In the genomic region with DNA sequence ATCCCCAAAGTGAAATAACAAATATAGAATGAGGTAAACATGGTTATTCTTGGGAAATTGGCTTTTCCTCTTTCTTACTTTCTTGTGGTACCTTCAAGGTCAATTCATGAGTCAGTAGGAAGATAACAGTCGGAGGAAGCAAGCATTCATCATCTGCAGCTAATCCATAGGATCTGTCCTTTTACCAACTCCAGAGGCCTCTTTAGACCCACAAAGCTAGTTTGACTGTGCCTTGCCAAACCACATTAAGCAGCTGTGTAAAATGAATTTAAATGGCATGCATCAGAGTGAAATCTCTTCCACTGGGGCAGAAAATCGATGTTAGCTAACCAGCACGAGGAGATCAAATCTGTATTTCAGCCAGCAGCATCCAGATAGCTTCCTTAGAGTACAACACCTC, we compare ENCODE assay signal across 18 cellular contexts.
DNase-seq lines count a peak whose midpoint lies in the region; ATAC-seq and TF ChIP-seq lines count a peak whose summit lies in the region.
"Had no signal": no experiment of that assay in that cellular context is flagged by ENCODE, and none has a peak within 500 bp of the region (broad histone marks: within the 10 kb centered on the region; RNA-seq: fewer than 3 reads in every experiment).

No MANE protein-coding gene starts in this region.

- H3K27me3 Mint-ChIP-seq in CD8-positive, alpha-beta T cell (ENCODE audit: low read depth): no peaks in the 10 kb centered on the region
- H3K27me3 Mint-ChIP-seq in nephron (ENCODE audit: low read depth): peaks cover 1% of the 10 kb centered on the region
- H3K27me3 Mint-ChIP-seq: activated CD4-positive, alpha-beta T cell treated with anti-CD3 and anti-CD28 coated beads for 36 hours; stimulated activated memory B cell treated with anti-CD40 and anti-IgM and Interleukin-4, amounts not matched to agents 10 μg/mL and 1 μg/mL and 100 μg/mL, for 72 hours had no signal

- H3K4me3 ChIP-seq in CD8-positive, alpha-beta T cell (ENCODE audit: low read depth, low read length): no peak overlapping the region
- no peak overlapping the region for H3K4me3 ChIP-seq in PC-3 (ENCODE audit: low read length)
- no peak overlapping the region for H3K4me3 ChIP-seq in brain microvascular endothelial cell (ENCODE audit: low read depth, low read length)
- H3K4me3 ChIP-seq in HAP-1: no peak overlapping the region
- no peak overlapping the region for H3K4me3 ChIP-seq in Peyer's patch
- H3K4me3 ChIP-seq: psoas muscle had no signal

- in situ Hi-C loops in brain microvascular endothelial cell (cut with HindIII; ENCODE audit: low pct_ligation_motif_present, low sequenced_read_pairs): no loop called here
- in situ Hi-C loops in HAP-1 (cut with MboI; ENCODE audit: low sequenced_read_pairs): no loop called here

- CTCF ChIA-PET in CD8-positive, alpha-beta T cell (lab: Charles Lee): interaction anchor here (1.2 kb wide), 2 partner anchors 14 to 118 kb away, joined by 3 to 4 read pairs; no protein-coding TSS in a partner anchor
- CTCF ChIA-PET in PC-3 (lab: Charles Lee): no interaction called here

- no peak for DNase-seq in CD8-positive, alpha-beta T cell
- DNase-seq in PC-3 (peak; percentile 22), brain microvascular endothelial cell (peak; percentile 87), HAP-1 (ENCODE audit: low spot score in 2 of 2) (no peak), activated gamma-delta T cell (lab: John Stamatoyannopoulos, UW) (no peak), NCI-H2107 treated with DMSO at 0.1 percent for 48 hours (lab: John Stamatoyannopoulos, UW; ENCODE audit: unreplicated experiment) (no peak), Peyer's patch (no peak)
- DNase-seq: activated CD4-positive, alpha-beta T cell treated with anti-CD3 and anti-CD28 coated beads for 36 hours; C1 segment of cervical spinal cord; midbrain; NCI-H2081; psoas muscle; stimulated activated CD4-positive, alpha-beta T cell treated with anti-CD3 and anti-CD28 coated beads, Interleukin-4, amount 100 ng/mL, for 1 hour; SW 1271 had no signal

- intact Hi-C loops in CD8-positive, alpha-beta T cell (cut with DNase I, micrococcal nuclease): no loop called here
- intact Hi-C loops in PC-3 (cut with micrococcal nuclease): no loop called here

- H3K36me3 Mint-ChIP-seq in CD8-positive, alpha-beta T cell: peaks cover 69% of the 10 kb centered on the region
- H3K36me3 Mint-ChIP-seq in nephron (ENCODE audit: low read depth): peaks cover 59% of the 10 kb centered on the region

- no peaks in the 10 kb centered on the region for H3K79me2 ChIP-seq in PC-3 (ENCODE audit: low read length)

- peaks cover 16% of the 10 kb centered on the region for H3K36me3 ChIP-seq in CD8-positive, alpha-beta T cell (ENCODE audit: insufficient read depth, low read length)
- peaks cover 3% of the 10 kb centered on the region; the same call in 1 of the 2 replicates for H3K36me3 ChIP-seq in PC-3 (ENCODE audit: low read depth, low read length)
- no peaks in the 10 kb centered on the region for H3K36me3 ChIP-seq in brain microvascular endothelial cell (replicated peaks)
- H3K36me3 ChIP-seq in HAP-1 (replicated peaks): no peaks in the 10 kb centered on the region
- peaks cover 0 to 28% (median 0%) of the 10 kb centered on the region in 3 donors for H3K36me3 ChIP-seq in Peyer's patch

- no peak overlapping the region for H3K9ac ChIP-seq in PC-3 (ENCODE audit: low read length)

- no peak for TF ChIP-seq CTCF in CD8-positive, alpha-beta T cell (IDR thresholded peaks at IDR 0.05)
- no peak for TF ChIP-seq CTCF in PC-3 (conservative IDR thresholded peaks at IDR 0.05; ENCODE audit: low read depth, low read length)
- TF ChIP-seq CTCF in brain microvascular endothelial cell (IDR thresholded peaks at IDR 0.05; ENCODE audit: low read depth, low read length, missing control alignments): no peak
- TF ChIP-seq CTCF in nephron (IDR thresholded peaks at IDR 0.05; ENCODE audit: unreplicated experiment in 3 of 3): no peak
- TF ChIP-seq CTCF in Peyer's patch (IDR thresholded peaks at IDR 0.05): no peak

- no peaks in the 10 kb centered on the region for H4K20me1 ChIP-seq in PC-3 (ENCODE audit: low read length)

- no TSS peak for BruUV-seq in PC-3 (replicated peaks; lab: Mats Ljungman, UMichigan)

- H3K27ac Mint-ChIP-seq in CD8-positive, alpha-beta T cell: peak overlapping the region; percentile 70
- H3K27ac Mint-ChIP-seq in nephron: peak overlapping the region in 2 of 3 experiments; percentile 22 to 84
- H3K27ac Mint-ChIP-seq: activated CD4-positive, alpha-beta T cell treated with anti-CD3 and anti-CD28 coated beads for 36 hours had no signal

- POLR2A ChIA-PET in CD8-positive, alpha-beta T cell (lab: Charles Lee): interaction anchor here (0.7 kb wide), 1 partner anchor 424 kb away, joined by 3 read pairs; no protein-coding TSS in a partner anchor
- POLR2A ChIA-PET in PC-3 (lab: Charles Lee; ENCODE audit: unreplicated experiment): interaction anchor here (0.5 kb wide), 1 partner anchor 165 kb away, joined by 5 read pairs; no protein-coding TSS in a partner anchor

- H3K4me1 ChIP-seq in CD8-positive, alpha-beta T cell (ENCODE audit: insufficient read depth, low read length): no peaks in the 10 kb centered on the region
- H3K4me1 ChIP-seq in PC-3 (ENCODE audit: insufficient read depth, low read length) (peaks cover 33% of the 10 kb centered on the region), HAP-1 (peaks cover 7% of the 10 kb centered on the region), Peyer's patch (no peaks in the 10 kb centered on the region)

- TF ChIP-seq POLR2A in Peyer's patch (IDR thresholded peaks at IDR 0.05): no peak

- H3K9me2 ChIP-seq in PC-3 (replicated peaks; ENCODE audit: low read length): no peaks in the 10 kb centered on the region

- H2AFZ ChIP-seq in PC-3 (ENCODE audit: low read length): no peak overlapping the region

- no peak overlapping the region for H3K4me3 Mint-ChIP-seq in CD8-positive, alpha-beta T cell
- no peak overlapping the region for H3K4me3 Mint-ChIP-seq in nephron
- H3K4me3 Mint-ChIP-seq: activated CD4-positive, alpha-beta T cell treated with anti-CD3 and anti-CD28 coated beads for 36 hours; stimulated activated memory B cell treated with anti-CD40 and anti-IgM and Interleukin-4, amounts not matched to agents 10 μg/mL and 1 μg/mL and 100 μg/mL, for 72 hours had no signal

- H3K4me2 ChIP-seq in PC-3 (ENCODE audit: low read length): no peak overlapping the region

- H3K4me1 Mint-ChIP-seq in CD8-positive, alpha-beta T cell (ENCODE audit: low read depth): peaks cover 11% of the 10 kb centered on the region
- H3K4me1 Mint-ChIP-seq in nephron: peaks cover 42% of the 10 kb centered on the region
- H3K4me1 Mint-ChIP-seq: stimulated activated memory B cell treated with anti-CD40 and anti-IgM and Interleukin-4, amounts not matched to agents 10 μg/mL and 1 μg/mL and 100 μg/mL, for 72 hours had no signal

- H3K9me3 Mint-ChIP-seq in CD8-positive, alpha-beta T cell: no peaks in the 10 kb centered on the region
- H3K9me3 Mint-ChIP-seq in nephron: no peaks in the 10 kb centered on the region
- H3K9me3 Mint-ChIP-seq: stimulated activated memory B cell treated with anti-CD40 and anti-IgM and Interleukin-4, amounts not matched to agents 10 μg/mL and 1 μg/mL and 100 μg/mL, for 72 hours had no signal

- no peaks in the 10 kb centered on the region for H3F3A ChIP-seq in PC-3 (ENCODE audit: low read length, unreplicated experiment)

- H3K27me3 ChIP-seq in CD8-positive, alpha-beta T cell (ENCODE audit: insufficient read depth, low read length): no peaks in the 10 kb centered on the region
- no peaks in the 10 kb centered on the region for H3K27me3 ChIP-seq in PC-3 (ENCODE audit: low read length)
- H3K27me3 ChIP-seq in brain microvascular endothelial cell (replicated peaks): no peaks in the 10 kb centered on the region
- no peaks in the 10 kb centered on the region for H3K27me3 ChIP-seq in HAP-1 (ENCODE audit: low read depth)
- no peaks in the 10 kb centered on the region for H3K27me3 ChIP-seq in Peyer's patch

- H3K27ac ChIP-seq in CD8-positive, alpha-beta T cell (ENCODE audit: low read depth, low read length): no peak overlapping the region
- H3K27ac ChIP-seq in PC-3 (ENCODE audit: low read length) (no peak overlapping the region), brain microvascular endothelial cell (peak overlapping the region; percentile 98), Peyer's patch (no peak overlapping the region)
- H3K27ac ChIP-seq: epithelial cell of prostate, psoas muscle had no signal

- H3K9me3 ChIP-seq in CD8-positive, alpha-beta T cell (ENCODE audit: low read length): no peaks in the 10 kb centered on the region
- H3K9me3 ChIP-seq in PC-3 (ENCODE audit: low read length) (no peaks in the 10 kb centered on the region), HAP-1 (no peaks in the 10 kb centered on the region), Peyer's patch (no peaks in the 10 kb centered on the region)
- H3K9me3 ChIP-seq: psoas muscle had no signal

- no peak for ATAC-seq in CD8-positive, alpha-beta T cell
- ATAC-seq in PC-3: no peak
- ATAC-seq: activated CD4-positive, alpha-beta T cell treated with anti-CD3 and anti-CD28 coated beads for 36 hours; HepG2; psoas muscle; stimulated activated memory B cell treated with anti-CD40 and anti-IgM and Interleukin-4, amounts not matched to agents 10 μg/mL and 1 μg/mL and 100 μg/mL, for 72 hours had no signal

Comparison
In these comparisons a context has a peak if more than half of its experiments do, and no peak if none do; other contexts are left out.
1. DNase-seq: peak in PC-3 (single experiment) and brain microvascular endothelial cell (single experiment); none in CD8-positive, alpha-beta T cell (0 of 7), HAP-1 (0 of 2), activated gamma-delta T cell (single experiment), NCI-H2107 treated with DMSO at 0.1 percent for 48 hours (single experiment) and Peyer's patch (0 of 3).